Comparison of ENCODE assay signal across 19 cellular contexts in the genomic region with DNA sequence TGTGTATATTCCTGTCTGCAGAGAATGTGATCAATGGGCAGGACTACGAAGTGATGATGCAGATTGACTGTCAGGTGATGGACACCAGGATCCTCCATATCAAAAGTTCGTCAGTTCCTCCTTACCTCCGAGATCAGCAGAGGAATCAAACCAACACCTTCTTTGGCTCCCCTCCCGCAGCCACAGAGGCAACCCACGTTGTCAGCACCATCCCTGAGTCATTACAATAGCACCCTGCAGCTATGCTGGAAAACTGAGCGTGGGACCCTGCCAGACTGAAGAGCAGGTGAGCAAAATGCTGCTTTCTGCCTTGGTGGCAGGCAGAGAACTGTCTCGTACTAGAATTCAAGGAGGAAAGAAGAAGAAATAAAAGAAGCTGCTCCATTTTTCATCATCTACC.
A peak's percentile ranks its signal among the peaks of the same experiment; 100 is the strongest.
DNase-seq lines count a peak whose midpoint lies in the region; ATAC-seq and TF ChIP-seq lines count a peak whose summit lies in the region.
"Had no signal": no experiment of that assay in that cellular context is flagged by ENCODE, and none has a peak within 500 bp of the region (broad histone marks: within the 10 kb centered on the region; RNA-seq: fewer than 3 reads in every experiment).

No MANE protein-coding gene starts in this region.

- 73 to 83% methylated on average over 7 of the region's 7 CpGs for WGBS in heart right ventricle, 2 donors

- CTCF ChIA-PET in activated naive CD4-positive, alpha-beta T cell treated with anti-CD3 and anti-CD28 coated beads for 36 hours (lab: Charles Lee), result interaction anchor here (0.5 to 2.2 kb wide), 2 partner anchors 66 to 433 kb away, joined by 4 to 6 read pairs; partner anchors contain the start of gene OLFML2B

- peaks cover 5% of the 10 kb centered on the region; the same call in 1 of the 2 replicates for H3K36me3 ChIP-seq in RWPE2 (ENCODE audit: low read depth)
- peaks cover 0 to 27% (median 10%) of the 10 kb centered on the region in 9 donors for H3K36me3 ChIP-seq in heart right ventricle
- H3K36me3 ChIP-seq in MM.1S (replicated peaks; ENCODE audit: insufficient read depth, low read length), result peaks cover 3% of the 10 kb centered on the region

- no peaks in the 10 kb centered on the region for H3K27me3 Mint-ChIP-seq in activated naive CD4-positive, alpha-beta T cell treated with anti-CD3 and anti-CD28 coated beads for 36 hours (ENCODE audit: low read depth)
- H3K27me3 Mint-ChIP-seq: stimulated activated naive CD8-positive, alpha-beta T cell treated with anti-CD3 and anti-CD28 coated beads, Interleukin-15, amount 100 ng/mL, for 72 hours had no signal

- H3K9ac ChIP-seq in MM.1S (ENCODE audit: low read length), result no peak overlapping the region

- intact Hi-C loops in activated naive CD4-positive, alpha-beta T cell treated with anti-CD3 and anti-CD28 coated beads for 36 hours (cut with micrococcal nuclease), result no loop called here
- intact Hi-C loops in dorsolateral prefrontal cortex (cut with DNase I), result no loop called here
- intact Hi-C loops in heart right ventricle (cut with DNase I), result no loop called here

- no peaks in the 10 kb centered on the region for H3K9me3 Mint-ChIP-seq in activated naive CD4-positive, alpha-beta T cell treated with anti-CD3 and anti-CD28 coated beads for 36 hours
- H3K9me3 Mint-ChIP-seq: stimulated activated naive CD8-positive, alpha-beta T cell treated with anti-CD3 and anti-CD28 coated beads, Interleukin-15, amount 100 ng/mL, for 72 hours; WTC11 had no signal

- no peak overlapping the region for H3K27ac ChIP-seq in RWPE2 (ENCODE audit: poor library complexity, severe bottlenecking)
- H3K27ac ChIP-seq in dorsolateral prefrontal cortex, result peak overlapping the region in 1 of 59 donors; percentile 30
- no peak overlapping the region for H3K27ac ChIP-seq in heart right ventricle
- no peak overlapping the region for H3K27ac ChIP-seq in MM.1S (ENCODE audit: low read length)
- H3K27ac ChIP-seq: adrenal gland, left ventricle myocardium inferior, spleen had no signal

- H3K4me2 ChIP-seq in MM.1S (ENCODE audit: low read depth, low read length), result no peak overlapping the region

- DNase-seq in activated naive CD4-positive, alpha-beta T cell treated with anti-CD3 and anti-CD28 coated beads for 36 hours, result peak; percentile 29
- DNase-seq in activated naive CD4-positive, alpha-beta T cell (lab: John Stamatoyannopoulos, UW), result no peak
- DNase-seq in RWPE2 (ENCODE audit: low spot score) (no peak), dorsolateral prefrontal cortex (peak in 8 of 10 donors; percentile 22 to 70 (median 52)), superior temporal gyrus (ENCODE audit: extremely low spot score) (peak; percentile 48), heart right ventricle (no peak), MM.1S (no peak)
- DNase-seq: activated CD8-positive, alpha-beta memory T cell treated with anti-CD3 and anti-CD28 coated beads, Interleukin-2, amount 50 U/mL, for 48 hours; adrenal gland; dermis blood vessel endothelial cell; GDM1; left ventricle myocardium inferior; MG63; NCI-H524 treated with DMSO at 0.1 percent for 48 hours; spleen; stimulated activated naive CD8-positive, alpha-beta T cell treated with anti-CD3 and anti-CD28 coated beads, Interleukin-15, amount 100 ng/mL, for 72 hours had no signal

- H4K20me1 ChIP-seq in MM.1S (ENCODE audit: insufficient read depth, low read length), result no peaks in the 10 kb centered on the region

- peaks cover 80% of the 10 kb centered on the region for H3K4me1 Mint-ChIP-seq in activated naive CD4-positive, alpha-beta T cell treated with anti-CD3 and anti-CD28 coated beads for 36 hours (ENCODE audit: low read depth)

- H3K27ac Mint-ChIP-seq in activated naive CD4-positive, alpha-beta T cell treated with anti-CD3 and anti-CD28 coated beads for 36 hours, result no peak overlapping the region
- H3K27ac Mint-ChIP-seq: WTC11 had no signal

- H3K4me1 ChIP-seq in RWPE2 (ENCODE audit: insufficient read depth, poor library complexity, severe bottlenecking) (peaks cover 14% of the 10 kb centered on the region), heart right ventricle (peaks cover 0 to 52% (median 12%) of the 10 kb centered on the region in 9 donors), MM.1S (ENCODE audit: low read length) (0 out of 2 replicates have a peak, but pooled peaks cover 7% of the 10 kb centered on the region)
- H3K4me1 ChIP-seq: HAP-1 had no signal

- H3F3A ChIP-seq in MM.1S (ENCODE audit: insufficient read depth, low read length), result no peaks in the 10 kb centered on the region

- TF ChIP-seq CTCF in RWPE2 (IDR thresholded peaks at IDR 0.05; ENCODE audit: poor library complexity, severe bottlenecking) (no peak), dorsolateral prefrontal cortex (IDR thresholded peaks at IDR 0.05 in 54 of 56, conservative IDR thresholded peaks at IDR 0.05 in 2 of 56; ENCODE audit: low read depth in 1 of 56, partially characterized antibody in 56 of 56) (no peak), heart right ventricle (IDR thresholded peaks at IDR 0.05) (no peak), MM.1S (IDR thresholded peaks at IDR 0.05; ENCODE audit: low read length) (no peak)

- ATAC-seq in RWPE2 (ENCODE audit: low read depth) (peak; percentile 31; the same call in 2 of the 3 replicates), heart right ventricle (no peak), GM18873 (IDR thresholded peaks at IDR 0.05; ENCODE audit: low FRiP score, unreplicated experiment) (no peak)
- ATAC-seq: stimulated activated naive CD8-positive, alpha-beta T cell treated with anti-CD3 and anti-CD28 coated beads, Interleukin-15, amount 100 ng/mL, for 72 hours; WTC11 had no signal

- H3K4me3 ChIP-seq in RWPE2 (ENCODE audit: severe bottlenecking) (no peak overlapping the region), dorsolateral prefrontal cortex (no peak overlapping the region), heart right ventricle (no peak overlapping the region), MM.1S (ENCODE audit: low read length) (no peak overlapping the region)
- H3K4me3 ChIP-seq: adrenal gland, HAP-1, left ventricle myocardium inferior, MG63, spleen had no signal

- no peaks in the 10 kb centered on the region for H3K27me3 ChIP-seq in RWPE2 (ENCODE audit: insufficient read depth, poor library complexity, severe bottlenecking)
- no peaks in the 10 kb centered on the region for H3K27me3 ChIP-seq in dorsolateral prefrontal cortex
- no peaks in the 10 kb centered on the region for H3K27me3 ChIP-seq in heart right ventricle
- H3K27me3 ChIP-seq in MM.1S (replicated peaks; ENCODE audit: insufficient read depth, low read length), result no peaks in the 10 kb centered on the region
- H3K27me3 ChIP-seq: adrenal gland, MG63, spleen had no signal

- H2AFZ ChIP-seq in MM.1S (ENCODE audit: low read length), result no peak overlapping the region

- no peaks in the 10 kb centered on the region for H3K9me3 ChIP-seq in RWPE2 (ENCODE audit: severe bottlenecking)
- no peaks in the 10 kb centered on the region for H3K9me3 ChIP-seq in heart right ventricle
- H3K9me3 ChIP-seq in MM.1S (replicated peaks; ENCODE audit: insufficient read depth, low read length), result no peaks in the 10 kb centered on the region
- H3K9me3 ChIP-seq: adrenal gland, HAP-1, left ventricle myocardium inferior, MG63, spleen had no signal

- no peaks in the 10 kb centered on the region for H3K9me2 ChIP-seq in MM.1S (replicated peaks; ENCODE audit: insufficient read depth, low read length)

- no peaks in the 10 kb centered on the region for H3K79me2 ChIP-seq in MM.1S (ENCODE audit: low read length)

- peaks cover 25% of the 10 kb centered on the region for H3K36me3 Mint-ChIP-seq in activated naive CD4-positive, alpha-beta T cell treated with anti-CD3 and anti-CD28 coated beads for 36 hours (ENCODE audit: low read depth)

- no peak overlapping the region for H3K4me3 Mint-ChIP-seq in activated naive CD4-positive, alpha-beta T cell treated with anti-CD3 and anti-CD28 coated beads for 36 hours
- H3K4me3 Mint-ChIP-seq: stimulated activated naive CD8-positive, alpha-beta T cell treated with anti-CD3 and anti-CD28 coated beads, Interleukin-15, amount 100 ng/mL, for 72 hours; WTC11 had no signal

Comparison
In these comparisons a context has a peak if more than half of its experiments do, and no peak if none do; other contexts are left out.
1. DNase-seq: peak in activated naive CD4-positive, alpha-beta T cell treated with anti-CD3 and anti-CD28 coated beads for 36 hours (single experiment), dorsolateral prefrontal cortex (8 of 10) and superior temporal gyrus (single experiment); none in activated naive CD4-positive, alpha-beta T cell (0 of 4), RWPE2 (single experiment), heart right ventricle (0 of 2) and MM.1S (single experiment).